ENCODE assay signal across 1 cellular context in genomic region chr5:177086918-177087706, GRCh38.
TF ChIP-seq lines count a peak whose summit lies in the region.

No MANE protein-coding gene starts in this region.

TF ChIP-seq in HepG2, 621 proteins besides CTCF, POLR2A, EP300 and RAD21 (continued from another document):
- TF ChIP-seq ZFP36L2 (CRISPR knock-in tag; IDR thresholded peaks at IDR 0.05), result peak; percentile 42; the same call in 1 of the 2 replicates
- no peak for TF ChIP-seq ZNF326 (CRISPR knock-in tag; IDR thresholded peaks at IDR 0.05; ENCODE audit: borderline replicate concordance)
- peak; percentile 64; the same call in 1 of the 2 replicates for TF ChIP-seq KLF6 (CRISPR knock-in tag; IDR thresholded peaks at IDR 0.05)
- no peak for TF ChIP-seq ISX (CRISPR knock-in tag; conservative IDR thresholded peaks at IDR 0.05)
- no peak for TF ChIP-seq ZFP41 (CRISPR knock-in tag; IDR thresholded peaks at IDR 0.05; ENCODE audit: borderline replicate concordance)
- TF ChIP-seq MAFG (CRISPR knock-in tag; IDR thresholded peaks at IDR 0.05), result no peak
- TF ChIP-seq ZNF280B (CRISPR knock-in tag; IDR thresholded peaks at IDR 0.05; ENCODE audit: borderline replicate concordance), result peak; percentile 93; the same call in 1 of the 2 replicates
- peak; percentile 3; the same call in 1 of the 2 replicates for TF ChIP-seq RFX5 (IDR thresholded peaks at IDR 0.05; ENCODE audit: low read depth, low read length)
- TF ChIP-seq BCLAF1 (IDR thresholded peaks at IDR 0.05), result no peak
- TF ChIP-seq RNF2 (conservative IDR thresholded peaks at IDR 0.05; ENCODE audit: low read depth), result 0 out of 2 replicates have a peak, but pooled peaks have one; percentile 23
- peak; percentile 86 for TF ChIP-seq ZNF800 (CRISPR knock-in tag; IDR thresholded peaks at IDR 0.05)
- TF ChIP-seq ZNF850 (CRISPR knock-in tag; conservative IDR thresholded peaks at IDR 0.05), result 0 out of 2 replicates have a peak, but pooled peaks have one; percentile 83
- peak; percentile 100 for TF ChIP-seq HNF1B (CRISPR knock-in tag; IDR thresholded peaks at IDR 0.05)
- TF ChIP-seq NAIF1 (CRISPR knock-in tag; IDR thresholded peaks at IDR 0.05; ENCODE audit: borderline replicate concordance), result no peak
- TF ChIP-seq IRF1 (CRISPR knock-in tag; IDR thresholded peaks at IDR 0.05; ENCODE audit: low read depth), result no peak
- TF ChIP-seq ZNF225 (CRISPR knock-in tag; IDR thresholded peaks at IDR 0.05), result peak; percentile 36; the same call in 1 of the 2 replicates
- TF ChIP-seq ZNF547 (CRISPR knock-in tag; IDR thresholded peaks at IDR 0.05), result peak; percentile 16; the same call in 1 of the 2 replicates
- TF ChIP-seq SALL1 (CRISPR knock-in tag; IDR thresholded peaks at IDR 0.05), result peak; percentile 83
- TF ChIP-seq RARG (CRISPR knock-in tag; IDR thresholded peaks at IDR 0.05; ENCODE audit: low read depth), result no peak
- no peak for TF ChIP-seq HHEX (CRISPR knock-in tag; IDR thresholded peaks at IDR 0.05)
- no peak for TF ChIP-seq ATRX (CRISPR knock-in tag; IDR thresholded peaks at IDR 0.05; ENCODE audit: borderline replicate concordance)
- TF ChIP-seq RBM39 (IDR thresholded peaks at IDR 0.05; ENCODE audit: low read depth, low read length, poor library complexity, severe bottlenecking), result no peak
- TF ChIP-seq KLF12 (CRISPR knock-in tag; IDR thresholded peaks at IDR 0.05; ENCODE audit: borderline replicate concordance), result peak; percentile 92
- no peak for TF ChIP-seq PAF1 (CRISPR knock-in tag; IDR thresholded peaks at IDR 0.05)
- peak; percentile 14; the same call in 1 of the 2 replicates for TF ChIP-seq SNAI1 (CRISPR knock-in tag; IDR thresholded peaks at IDR 0.05; ENCODE audit: borderline replicate concordance)
- peak; percentile 52; the same call in 1 of the 2 replicates for TF ChIP-seq ZNF558 (CRISPR knock-in tag; IDR thresholded peaks at IDR 0.05; ENCODE audit: borderline replicate concordance)
- TF ChIP-seq ZNF235 (CRISPR knock-in tag; IDR thresholded peaks at IDR 0.05; ENCODE audit: borderline replicate concordance), result peak; percentile 68; the same call in 1 of the 2 replicates
- no peak for TF ChIP-seq SOX13 (IDR thresholded peaks at IDR 0.05)
- peak in 1 of 2 experiments; percentile 78; a peak in 2 of 4 replicates for TF ChIP-seq SOX13 (CRISPR knock-in tag; conservative IDR thresholded peaks at IDR 0.05 in 1 of 2, IDR thresholded peaks at IDR 0.05 in 1 of 2)
- no peak for TF ChIP-seq CC2D1A (CRISPR knock-in tag; IDR thresholded peaks at IDR 0.05)
- TF ChIP-seq AGO2 (optimal IDR thresholded peaks at IDR 0.05; ENCODE audit: low read depth, low read length), result peak; percentile 98
- no peak for TF ChIP-seq ZKSCAN1 (IDR thresholded peaks at IDR 0.05; ENCODE audit: low read length)
- peak; percentile 72; the same call in 1 of the 2 replicates for TF ChIP-seq NCOR1 (IDR thresholded peaks at IDR 0.05; ENCODE audit: borderline replicate concordance, low read length)
- no peak for TF ChIP-seq GZF1 (CRISPR knock-in tag; IDR thresholded peaks at IDR 0.05)
- TF ChIP-seq HOMEZ (CRISPR knock-in tag; IDR thresholded peaks at IDR 0.05; ENCODE audit: low read depth), result peak; percentile 48; the same call in 1 of the 2 replicates
- 0 out of 2 replicates have a peak, but pooled peaks have one; percentile 80 for TF ChIP-seq ZSCAN5A (CRISPR knock-in tag; IDR thresholded peaks at IDR 0.05; ENCODE audit: borderline replicate concordance)
- no peak for TF ChIP-seq HMGA1 (CRISPR knock-in tag; conservative IDR thresholded peaks at IDR 0.05)
- TF ChIP-seq SRSF1 (optimal IDR thresholded peaks at IDR 0.05; ENCODE audit: low read depth, low read length), result peak; percentile 93
- TF ChIP-seq XBP1 (CRISPR knock-in tag; IDR thresholded peaks at IDR 0.05), result no peak
- peak; percentile 80; the same call in 1 of the 2 replicates for TF ChIP-seq ZSCAN21 (CRISPR knock-in tag; IDR thresholded peaks at IDR 0.05; ENCODE audit: borderline replicate concordance)
- peak; percentile 89 for TF ChIP-seq POGK (CRISPR knock-in tag; conservative IDR thresholded peaks at IDR 0.05)
- TF ChIP-seq MAZ (IDR thresholded peaks at IDR 0.05; ENCODE audit: borderline replicate concordance, low read depth, low read length), result peak; percentile 96
- TF ChIP-seq MAZ (CRISPR knock-in tag; IDR thresholded peaks at IDR 0.05; ENCODE audit: low read depth), result peak; percentile 96
- TF ChIP-seq ZNF354B (CRISPR knock-in tag; IDR thresholded peaks at IDR 0.05), result no peak
- no peak for TF ChIP-seq ZNF207 (IDR thresholded peaks at IDR 0.05; ENCODE audit: borderline replicate concordance)
- TF ChIP-seq ZBTB7A (CRISPR knock-in tag; IDR thresholded peaks at IDR 0.05), result no peak
- TF ChIP-seq MBNL3 (CRISPR knock-in tag; conservative IDR thresholded peaks at IDR 0.05), result no peak
- TF ChIP-seq KLF11 (CRISPR knock-in tag; IDR thresholded peaks at IDR 0.05), result no peak; the same call in 1 of the 2 replicates
